ENCODE assay signal across 18 cellular contexts in genomic region chr2:180075763-180076362, GRCh38.
DNase-seq lines count a peak whose midpoint lies in the region; ATAC-seq, FAIRE-seq and TF ChIP-seq lines count a peak whose summit lies in the region.
"Had no signal": no experiment of that assay in that cellular context is flagged by ENCODE, and none has a peak within 500 bp of the region (broad histone marks: within the 10 kb centered on the region; RNA-seq: fewer than 3 reads in every experiment).

No MANE protein-coding gene starts in this region.

- no peaks in the 10 kb centered on the region for H3K4me1 ChIP-seq in K562 (replicated peaks in 1 of 2; ENCODE audit: control insufficient read depth in 2 of 2, insufficient read depth in 2 of 2, low read length in 2 of 2)
- H3K4me1 ChIP-seq in transverse colon, result peaks cover 0 to 11% (median 4%) of the 10 kb centered on the region in 4 donors

- POLR2A ChIA-PET in K562 (lab: Yijun Ruan, JAX), result no interaction called here

- no peaks in the 10 kb centered on the region for H3K9me1 ChIP-seq in K562 (ENCODE audit: control insufficient read depth, insufficient read depth, low read length)

- no peak for DNase-seq in K562 (ENCODE audit: extremely low read depth in 1 of 4, low spot score in 3 of 4)
- peak; percentile 27 for DNase-seq in inferior parietal cortex (ENCODE audit: extremely low spot score)
- DNase-seq in occipital lobe (lab: John Stamatoyannopoulos, UW), result peak; percentile 16
- peak; percentile 64 for DNase-seq in transverse colon
- no peak for DNase-seq in lower leg skin (ENCODE audit: low spot score in 2 of 2)
- no peak for DNase-seq in SW 1271 (lab: John Stamatoyannopoulos, UW)
- DNase-seq: C1 segment of cervical spinal cord; Calu3; CD4-positive, alpha-beta T cell; DMS 273 treated with DMSO at 0.1 percent for 48 hours; DMS79; HCEC 1CT; HFFc6 had no signal

- intact Hi-C loops in K562 (cut with micrococcal nuclease) (loop anchor here (5.0 to 10.0 kb wide), 4 partner anchors 84 to 861 kb away; no protein-coding TSS in a partner anchor), transverse colon (cut with DNase I; ENCODE audit: low total_unique reads) (no loop called here), lower leg skin (cut with DNase I; ENCODE audit: low total_unique reads) (no loop called here)

- in situ Hi-C loops in K562 (cut with MboI) (no loop called here), transverse colon (cut with MboI; ENCODE audit: low pct_ligation_motif_present in 1 of 4, low pct_unique_long_range_greater_than_20kb in 1 of 4, low sequenced_read_pairs in 3 of 4) (loop anchor here in 1 of 4 donors (25.0 kb wide), 1 partner anchor 639 kb away; no protein-coding TSS in a partner anchor)

- no peak for TF ChIP-seq POLR2A in K562 (conservative IDR thresholded peaks at IDR 0.05)
- TF ChIP-seq POLR2A in transverse colon (IDR thresholded peaks at IDR 0.05), result no peak
- no peak for TF ChIP-seq POLR2A in lower leg skin (IDR thresholded peaks at IDR 0.05)

- no peak overlapping the region for H2AFZ ChIP-seq in K562 (ENCODE audit: low read depth, low read length)

- CTCF ChIA-PET in K562 (lab: Yijun Ruan, JAX; ENCODE audit: low intra/inter-chr PET ratio), result interaction anchor here (0.6 to 2.4 kb wide), 3 partner anchors 84 to 234 kb away, joined by 3 to 12 read pairs (median 8); no protein-coding TSS in a partner anchor

- no peak for FAIRE-seq in K562 (lab: Jason Lieb, UNC)
- FAIRE-seq: A204.1, GM12878, GM18507 had no signal

- H3K27me3 ChIP-seq in K562 (ENCODE audit: control insufficient read depth in 2 of 2, insufficient read depth in 2 of 2, low read length in 2 of 2) (no peaks in the 10 kb centered on the region), transverse colon (no peaks in the 10 kb centered on the region)

- TF ChIP-seq CTCF in K562 (IDR thresholded peaks at IDR 0.05 in 2 of 3, conservative IDR thresholded peaks at IDR 0.05 in 1 of 3; ENCODE audit: insufficient read depth in 2 of 3, low read depth in 1 of 3, low read length in 3 of 3) (no peak), transverse colon (IDR thresholded peaks at IDR 0.05) (no peak), lower leg skin (IDR thresholded peaks at IDR 0.05) (no peak)

- H3K4me3 ChIP-seq in K562 (no peak overlapping the region), transverse colon (no peak overlapping the region), lower leg skin (ENCODE audit: low read depth, poor library complexity, severe bottlenecking) (no peak overlapping the region)
- H3K4me3 ChIP-seq: GM12878 had no signal

- no TSS peak for BruUV-seq in K562 (replicated peaks; lab: Mats Ljungman, UMichigan)

- no peaks in the 10 kb centered on the region for H4K20me1 ChIP-seq in K562 (replicated peaks; ENCODE audit: control insufficient read depth, insufficient read depth, low read length)

- H3K4me2 ChIP-seq in K562 (ENCODE audit: insufficient read depth, low read length), result no peak overlapping the region

- H3K36me3 ChIP-seq in K562 (ENCODE audit: control insufficient read depth, insufficient read depth, low read length) (no peaks in the 10 kb centered on the region), transverse colon (no peaks in the 10 kb centered on the region)

- H3K9me3 ChIP-seq in K562 (replicated peaks; ENCODE audit: control insufficient read depth, insufficient read depth, low read depth, low read length) (no peaks in the 10 kb centered on the region), transverse colon (peaks cover 0 to under 1% of the 10 kb centered on the region in 2 donors)

- ATAC-seq in K562 (peak; percentile 28; the same call in 1 of the 3 replicates), HG03469 (IDR thresholded peaks at IDR 0.05; ENCODE audit: unreplicated experiment) (no peak)
- ATAC-seq: GM12878 had no signal

- 2% methylated on average over 7 of the region's 7 CpGs for WGBS in K562 (ENCODE audit: insufficient coverage, low coverage, missing lambda C conversion rate)
- 59 to 73% methylated on average over 4 to 7 of the region's 7 CpGs for WGBS in transverse colon (ENCODE audit: low coverage in 1 of 2), 2 donors
- 84 to 89% methylated on average over 7 of the region's 7 CpGs for WGBS in lower leg skin, 2 donors

- no peak overlapping the region for H3K9ac ChIP-seq in K562 (ENCODE audit: insufficient read depth in 1 of 2, low read depth in 2 of 2, low read length in 2 of 2)

- no peak overlapping the region for H3K27ac ChIP-seq in K562 (ENCODE audit: extremely low read depth, low read depth, low read length)
- peak overlapping the region; percentile 36 to 73 (median 45) for H3K27ac ChIP-seq in transverse colon
- H3K27ac ChIP-seq: HL-60 had no signal

- TF ChIP-seq EP300 in K562 (IDR thresholded peaks at IDR 0.05; ENCODE audit: low read length) (no peak), transverse colon (IDR thresholded peaks at IDR 0.05; ENCODE audit: low read depth) (no peak)

- H3K79me2 ChIP-seq in K562 (ENCODE audit: control insufficient read depth, insufficient read depth, low read length), result no peaks in the 10 kb centered on the region

- TF ChIP-seq RAD21 in K562 (CRISPR knock-in tag; conservative IDR thresholded peaks at IDR 0.05 in 1 of 2, IDR thresholded peaks at IDR 0.05 in 1 of 2), result no peak

TF ChIP-seq in K562, 482 proteins besides CTCF, POLR2A, EP300 and RAD21:
- TF ChIP-seq NCOA2 (IDR thresholded peaks at IDR 0.05; ENCODE audit: partially characterized antibody in 2 of 2) (no peak), MEF2A (IDR thresholded peaks at IDR 0.05; ENCODE audit: control insufficient read depth, low read depth, low read length) (no peak), MLLT1 (IDR thresholded peaks at IDR 0.05) (no peak), JUNB (CRISPR knock-in tag; conservative IDR thresholded peaks at IDR 0.05) (no peak), POLR2AphosphoS2 (IDR thresholded peaks at IDR 0.05; ENCODE audit: low read length) (no peak)

Comparison
In these comparisons a context has a peak if more than half of its experiments do, and no peak if none do; other contexts are left out.
1. DNase-seq: peak in inferior parietal cortex (single experiment), occipital lobe (single experiment) and transverse colon (single experiment); none in K562 (0 of 4), lower leg skin (0 of 2) and SW 1271 (0 of 2).